Comparison of ENCODE assay signal across 27 cellular contexts in genomic region chr2:163753721-163754120, GRCh38. TPM values are rescaled to one million over a fixed set of nuclear protein-coding genes. Genes with fewer than 3 reads are reported as not detected.
"Had no signal": no experiment of that assay in that cellular context is flagged by ENCODE, and none has a peak within 500 bp of the region (broad histone marks: within the 10 kb centered on the region; RNA-seq: fewer than 3 reads in every experiment).

No MANE protein-coding gene starts in this region.

- DNase-seq: activated CD4-positive, alpha-beta T cell treated with anti-CD3 and anti-CD28 coated beads for 48 hours; activated CD4-positive, alpha-beta T cell treated with anti-CD3 and anti-CD28 coated beads, Interleukin-2, amount 50 U/mL, for 4 hours; activated CD8-positive, alpha-beta memory T cell treated with anti-CD3 and anti-CD28 coated beads, Interleukin-2, amount 50 U/mL, for 48 hours; activated CD8-positive, alpha-beta T cell treated with anti-CD3 and anti-CD28 coated beads, Interleukin-2, amount 10 ng/mL, durations not matched to agents 7 days and 5 days; activated effector memory CD4-positive, alpha-beta T cell treated with Interleukin-2 at 50 U/mL for 16 hours; activated naive CD4-positive, alpha-beta T cell; activated T-cell treated with anti-CD3 and anti-CD28 coated beads, Interleukin-2, amount 50 U/mL, for 1 hour; amniotic stem cell; MG63; MV-4-11; NCI-H1092 treated with DMSO at 0.1 percent for 48 hours; NCI-H1417 treated with DMSO at 0.1 percent for 48 hours; NCI-H1694; NCI-H2029 treated with DMSO at 0.1 percent for 48 hours; NCI-H345; NCI-H510A; NCI-H526 treated with DMSO at 0.1 percent for 48 hours; NCI-H82; Right ventricle myocardium superior; RPMI8226; SJCRH30 had no signal

- H3K9ac ChIP-seq: KMS-11 had no signal

- ATAC-seq: activated CD4-positive, CD25-positive, alpha-beta regulatory T cell treated with anti-CD3 and anti-CD28 coated beads, Interleukin-2, amount 50 U/mL, for 24 hours; activated CD8-positive, alpha-beta T cell treated with anti-CD3 and anti-CD28 coated beads, Interleukin-2, amount 10 ng/mL, durations not matched to agents 7 days and 5 days had no signal

- H3K4me2 ChIP-seq: KMS-11 had no signal

- H3K36me3 ChIP-seq: ascending aorta, cardiac muscle cell, MG63, SJCRH30 had no signal

- H3K27me3 ChIP-seq: ascending aorta, cardiac muscle cell, MG63, SJCRH30 had no signal

- H3K4me3 ChIP-seq: ascending aorta, cardiac muscle cell, MG63, SJCRH30 had no signal

- H3K27ac ChIP-seq: ascending aorta, cardiac muscle cell, KMS-11, SJCRH30 had no signal

- H3K4me1 ChIP-seq: SJCRH30 had no signal

- H3K9me3 ChIP-seq: ascending aorta, MG63, SJCRH30 had no signal

RNA-seq across cellular contexts. Expression of gene FIGN, which starts 17.9 kb away (rescaled TPM):
- total RNA-seq: activated CD8-positive, alpha-beta T cell treated with anti-CD3 and anti-CD28 coated beads, Interleukin-2, amount 10 ng/mL, durations not matched to agents 7 days and 5 days; activated T-helper 1 cell treated with anti-CD3 and anti-CD28 coated beads, Interleukin-12 subunit alpha, Interleukin-12 subunit beta, Interleukin-2, Interleukin-4 antibody, amounts not matched to agents 30 ng/mL and 10 ng/mL and 1 ng/mL, durations not matched to agents 14 hours and 24 hours and 36 hours; OCI-LY7 had no signal
